Comparison of ENCODE assay signal across 11 cellular contexts in the genomic region with DNA sequence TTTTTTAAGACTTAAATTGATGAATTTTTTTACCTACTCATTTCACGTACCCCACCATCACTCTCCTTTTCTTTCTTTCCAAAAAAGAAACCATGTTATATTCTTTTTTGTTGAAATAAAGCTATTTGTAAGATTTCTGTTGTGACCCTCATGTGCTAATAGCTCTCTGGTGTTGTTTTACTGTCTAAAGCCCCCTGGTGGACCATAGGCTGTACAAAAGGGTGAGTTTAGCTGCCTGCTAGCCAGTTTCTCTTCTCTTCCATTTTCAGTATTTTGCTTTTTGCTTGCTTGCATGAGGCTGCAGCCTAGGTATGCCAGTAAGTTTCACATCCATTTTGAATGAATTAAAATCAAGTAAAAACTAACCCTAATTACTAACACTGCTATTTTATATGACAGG. TPM values are rescaled to one million over a fixed set of nuclear protein-coding genes. Genes with fewer than 3 reads are reported as not detected.
DNase-seq lines count a peak whose midpoint lies in the region; ATAC-seq and TF ChIP-seq lines count a peak whose summit lies in the region.
"Had no signal": no experiment of that assay in that cellular context is flagged by ENCODE, and none has a peak within 500 bp of the region (broad histone marks: within the 10 kb centered on the region; RNA-seq: fewer than 3 reads in every experiment).

No MANE protein-coding gene starts in this region.

- TF ChIP-seq CTCF in brain (conservative IDR thresholded peaks at IDR 0.05) (peak in 1 of 2 experiments; percentile 51), nephron progenitor cell (IDR thresholded peaks at IDR 0.05) (peak; percentile 44)

- no peak for ATAC-seq in activated T-helper 17 cell treated with anti-CD3 and anti-CD28 coated beads, Interleukin-2, amount 50 U/mL, for 72 hours (replicated peaks)

- DNase-seq in NCI-H146 (lab: John Stamatoyannopoulos, UW) (peak; percentile 13), NCI-H146 treated with DMSO at 0.1 percent for 48 hours (lab: John Stamatoyannopoulos, UW; ENCODE audit: unreplicated experiment) (no peak), NAMALWA (ENCODE audit: low spot score) (peak; percentile 69), nephron progenitor cell (no peak), GM03348 (ENCODE audit: low spot score) (no peak), occipital lobe (lab: John Stamatoyannopoulos, UW) (no peak)
- DNase-seq: activated T-cell treated with anti-CD3 and anti-CD28 coated beads for 4 hours; stimulated activated CD4-positive, alpha-beta T cell treated with anti-CD3 and anti-CD28 coated beads, Interleukin-2, amount 100 ng/mL, for 48 hours; trophoblast cell had no signal

- H3K9me3 Mint-ChIP-seq in brain, result no peaks in the 10 kb centered on the region
- H3K9me3 Mint-ChIP-seq in nephron progenitor cell, result no peaks in the 10 kb centered on the region
- H3K9me3 Mint-ChIP-seq in activated T-helper 17 cell treated with anti-CD3 and anti-CD28 coated beads, Interleukin-2, amount 50 U/mL, for 72 hours, result no peaks in the 10 kb centered on the region

- H3K27ac Mint-ChIP-seq in brain, result peak overlapping the region in 4 of 5 experiments; percentile 14 to 66 (median 25)
- peak overlapping the region; percentile 50 for H3K27ac Mint-ChIP-seq in nephron progenitor cell
- H3K27ac Mint-ChIP-seq in activated T-helper 17 cell treated with anti-CD3 and anti-CD28 coated beads, Interleukin-2, amount 50 U/mL, for 72 hours, result no peak overlapping the region

- peaks cover 23% of the 10 kb centered on the region for H3K4me1 Mint-ChIP-seq in brain
- peaks cover 36% of the 10 kb centered on the region for H3K4me1 Mint-ChIP-seq in nephron progenitor cell
- peaks cover 15% of the 10 kb centered on the region for H3K4me1 Mint-ChIP-seq in activated T-helper 17 cell treated with anti-CD3 and anti-CD28 coated beads, Interleukin-2, amount 50 U/mL, for 72 hours

- H3K36me3 Mint-ChIP-seq in brain (peaks cover 41% of the 10 kb centered on the region), nephron progenitor cell (ENCODE audit: low read depth) (no peaks in the 10 kb centered on the region)
- no peaks in the 10 kb centered on the region for H3K36me3 Mint-ChIP-seq in activated T-helper 17 cell treated with anti-CD3 and anti-CD28 coated beads, Interleukin-2, amount 50 U/mL, for 72 hours (ENCODE audit: low read depth)

- H3K27me3 Mint-ChIP-seq in brain (no peaks in the 10 kb centered on the region), nephron progenitor cell (ENCODE audit: low read depth, poor library complexity) (peaks cover 2% of the 10 kb centered on the region)
- H3K27me3 Mint-ChIP-seq in activated T-helper 17 cell treated with anti-CD3 and anti-CD28 coated beads, Interleukin-2, amount 50 U/mL, for 72 hours, result no peaks in the 10 kb centered on the region

- H3K4me3 Mint-ChIP-seq in brain (no peak overlapping the region), nephron progenitor cell (no peak overlapping the region)
- H3K4me3 Mint-ChIP-seq in activated T-helper 17 cell treated with anti-CD3 and anti-CD28 coated beads, Interleukin-2, amount 50 U/mL, for 72 hours, result no peak overlapping the region

RNA-seq across cellular contexts. Expression of a gene that starts 15.6 kb away (rescaled TPM):
- 95.6 TPM for polyA plus RNA-seq in brain (ENCODE audit: insufficient read depth, low read depth, low replicate concordance)
- 10 to 100 TPM; 22.3 to 24.9 TPM for total RNA-seq in activated T-helper 17 cell treated with anti-CD3 and anti-CD28 coated beads, Interleukin-2, amount 50 U/mL, for 72 hours
- 39.5 TPM for total RNA-seq in occipital lobe

RNA-seq across cellular contexts. Expression of a gene that starts 28.6 kb away (rescaled TPM):
- polyA plus RNA-seq in brain (ENCODE audit: insufficient read depth, low read depth, low replicate concordance), result 38.0 TPM
- 1 to 10 TPM; 3.1 to 4.8 TPM for total RNA-seq in activated T-helper 17 cell treated with anti-CD3 and anti-CD28 coated beads, Interleukin-2, amount 50 U/mL, for 72 hours
- 3.3 TPM for total RNA-seq in occipital lobe

Comparison
In these comparisons a context has a peak if more than half of its experiments do, and no peak if none do; other contexts are left out.
1. DNase-seq: peak in NCI-H146 (single experiment) and NAMALWA (single experiment); none in NCI-H146 treated with DMSO at 0.1 percent for 48 hours (single experiment), nephron progenitor cell (single experiment), GM03348 (single experiment) and occipital lobe (single experiment).